19 cellular contexts compared by ENCODE assay signal in the genomic region with DNA sequence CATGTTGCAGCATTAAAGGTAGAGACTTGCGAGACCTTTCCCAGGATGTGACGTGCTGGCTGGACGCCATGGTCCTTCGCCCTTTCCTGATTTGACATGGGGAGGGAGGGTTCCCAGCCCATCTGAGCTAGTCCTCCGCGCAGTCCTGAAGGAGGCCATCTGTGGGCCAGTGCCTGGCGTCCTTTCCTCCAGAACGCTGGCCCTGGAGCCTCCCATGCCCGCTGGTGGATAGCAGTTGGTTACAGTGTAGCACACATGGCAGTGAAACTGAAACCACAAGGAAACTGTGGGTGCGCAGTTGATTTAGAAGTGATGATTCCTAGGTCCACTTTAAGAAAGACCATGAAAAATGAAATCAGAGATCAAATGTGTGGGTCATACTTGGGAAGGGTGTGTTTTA.
"Had no signal": no experiment of that assay in that cellular context is flagged by ENCODE, and none has a peak within 500 bp of the region (broad histone marks: within the 10 kb centered on the region; RNA-seq: fewer than 3 reads in every experiment).

No MANE protein-coding gene starts in this region.

- H3K4me3 ChIP-seq: esophagus squamous epithelium, gastroesophageal sphincter, skin epidermis, stomach had no signal

- H3K4me1 ChIP-seq: esophagus squamous epithelium, gastroesophageal sphincter, stomach had no signal

- H3K27me3 Mint-ChIP-seq: dendritic cell treated with granulocyte-macrophage colony-stimulating factor and Interleukin-4, amounts not matched to agents 40 ng/mL and 50 ng/mL, for 4 days; effector memory CD8-positive, alpha-beta T cell; naive B cell had no signal

- ATAC-seq: effector memory CD8-positive, alpha-beta T cell; gastroesophageal sphincter; left lobe of liver; sciatic nerve had no signal

- H3K4me1 Mint-ChIP-seq: naive B cell had no signal

- H3K36me3 ChIP-seq: esophagus squamous epithelium, gastroesophageal sphincter, neutrophil, stomach had no signal

- H3K9me3 Mint-ChIP-seq: dendritic cell treated with granulocyte-macrophage colony-stimulating factor and Interleukin-4, amounts not matched to agents 40 ng/mL and 50 ng/mL, for 4 days; nephron had no signal

- H3K4me3 Mint-ChIP-seq: dendritic cell treated with granulocyte-macrophage colony-stimulating factor and Interleukin-4, amounts not matched to agents 40 ng/mL and 50 ng/mL, for 4 days; effector memory CD8-positive, alpha-beta T cell; naive B cell; nephron had no signal

- H3K36me3 Mint-ChIP-seq: naive B cell had no signal

- DNase-seq: effector memory CD8-positive, alpha-beta T cell; esophagus squamous epithelium; foreskin fibroblast; glutamatergic neuron; midbrain; naive B cell; stimulated activated CD4-positive, alpha-beta T cell treated with anti-CD3 and anti-CD28 coated beads, Interleukin-12 subunit alpha, Interleukin-12 subunit beta, amount 100 ng/mL, for 4 hours; stimulated activated naive CD4-positive, alpha-beta T cell; stomach; substantia nigra; trophoblast cell had no signal

- H3K27ac ChIP-seq: esophagus squamous epithelium, gastroesophageal sphincter, neutrophil, skin epidermis, stomach had no signal

- H3K9me3 ChIP-seq: esophagus squamous epithelium, gastroesophageal sphincter, neutrophil had no signal

- H3K27me3 ChIP-seq: neutrophil had no signal

- FAIRE-seq: colon had no signal

- H3K27ac Mint-ChIP-seq: dendritic cell treated with granulocyte-macrophage colony-stimulating factor and Interleukin-4, amounts not matched to agents 40 ng/mL and 50 ng/mL, for 4 days; effector memory CD8-positive, alpha-beta T cell; nephron had no signal
